In the genomic region with DNA sequence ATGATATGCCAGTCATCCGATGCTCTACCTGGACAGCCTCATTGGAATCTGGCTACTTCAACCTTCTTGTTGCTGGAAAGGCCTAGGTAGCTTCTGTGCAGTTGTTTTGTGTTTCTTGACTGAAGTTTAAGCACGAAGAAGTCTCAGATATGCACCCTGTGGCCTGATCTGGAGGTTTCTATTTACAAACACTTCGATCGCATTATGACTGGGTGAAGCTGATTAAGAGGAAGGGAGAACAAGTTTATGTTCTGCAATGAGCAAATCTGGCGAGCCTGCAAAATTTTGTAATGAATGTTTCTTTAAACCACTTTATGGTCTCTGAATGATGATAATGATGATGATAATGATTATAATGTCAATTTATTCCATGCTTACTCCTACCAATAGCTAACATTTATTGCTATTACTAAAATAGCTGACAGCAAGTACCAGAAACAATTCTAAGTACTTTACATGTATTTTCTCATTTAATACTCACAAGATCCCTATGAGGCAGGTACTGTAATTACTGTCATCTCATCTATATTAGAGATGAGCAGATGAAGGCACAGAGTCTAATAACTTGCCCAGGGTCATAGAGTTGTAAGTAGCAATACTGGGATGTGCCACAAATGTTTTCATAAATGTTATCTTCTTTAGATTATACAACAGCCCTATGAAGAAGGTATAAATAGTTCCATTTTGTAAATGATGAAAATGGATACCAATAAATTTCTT, we compare ENCODE assay signal across 16 cellular contexts.
A peak's percentile ranks its signal among the peaks of the same experiment; 100 is the strongest.
DNase-seq lines count a peak whose midpoint lies in the region; ATAC-seq and TF ChIP-seq lines count a peak whose summit lies in the region.
"Had no signal": no experiment of that assay in that cellular context is flagged by ENCODE, and none has a peak within 500 bp of the region (broad histone marks: within the 10 kb centered on the region; RNA-seq: fewer than 3 reads in every experiment).

No MANE protein-coding gene starts in this region.

- H3K27ac ChIP-seq in OCI-LY3 (ENCODE audit: low read length) = peak overlapping the region; percentile 65
- H3K27ac ChIP-seq: gastrocnemius medialis had no signal

- ATAC-seq in GM18499 (IDR thresholded peaks at IDR 0.05; ENCODE audit: insufficient read depth, unreplicated experiment) (peak; percentile 70), GM19043 (IDR thresholded peaks at IDR 0.05; ENCODE audit: low read depth, unreplicated experiment) (peak; percentile 57), HG02763 (IDR thresholded peaks at IDR 0.05; ENCODE audit: unreplicated experiment) (peak; percentile 60), HG03108 (IDR thresholded peaks at IDR 0.05; ENCODE audit: unreplicated experiment) (no peak)
- ATAC-seq: gastrocnemius medialis, K562 had no signal

- H3K4me3 ChIP-seq in OCI-LY3 (ENCODE audit: low read length) = peak overlapping the region; percentile 32; the same call in 1 of the 2 replicates
- H3K4me3 ChIP-seq: gastrocnemius medialis, K562 had no signal

- H3K4me1 ChIP-seq in OCI-LY3 (ENCODE audit: low read length) = peaks cover 37% of the 10 kb centered on the region

- no peak for TF ChIP-seq CTCF in OCI-LY3 (IDR thresholded peaks at IDR 0.05; ENCODE audit: low read depth, low read length)

- peaks cover 3% of the 10 kb centered on the region; the same call in 1 of the 2 replicates for H3K27me3 ChIP-seq in OCI-LY3 (ENCODE audit: low read depth, low read length)
- H3K27me3 ChIP-seq: gastrocnemius medialis had no signal

- peak overlapping the region; percentile 78 for H3K4me2 ChIP-seq in OCI-LY3 (ENCODE audit: low read length)

- no peaks in the 10 kb centered on the region for H3K9me3 ChIP-seq in OCI-LY3 (ENCODE audit: insufficient read depth, low read length)
- H3K9me3 ChIP-seq: gastrocnemius medialis had no signal

- H2AFZ ChIP-seq in OCI-LY3 (ENCODE audit: low read depth, low read length) = no peak overlapping the region

- no peaks in the 10 kb centered on the region for H3K79me2 ChIP-seq in OCI-LY3 (ENCODE audit: low read length)

- no peak for DNase-seq in stimulated activated naive CD4-positive, alpha-beta T cell (lab: John Stamatoyannopoulos, UW)
- DNase-seq in NCI-H1694 (lab: John Stamatoyannopoulos, UW) (no peak), hippocampal formation (lab: John Stamatoyannopoulos, UW) (no peak)
- DNase-seq: activated CD8-positive, alpha-beta memory T cell treated with anti-CD3 and anti-CD28 coated beads, Interleukin-2, amount 50 U/mL, for 4 hours; C1 segment of cervical spinal cord; central memory CD4-positive, alpha-beta T cell; DMS79 treated with DMSO at 0.1 percent for 48 hours; gastrocnemius medialis; mesenchymal stem cell; NCI-H446 treated with DMSO at 0.1 percent for 48 hours had no signal

- no peaks in the 10 kb centered on the region for H3K36me3 ChIP-seq in OCI-LY3 (replicated peaks; ENCODE audit: low read depth, low read length)
- H3K36me3 ChIP-seq: gastrocnemius medialis had no signal

- no peaks in the 10 kb centered on the region for H4K20me1 ChIP-seq in OCI-LY3 (ENCODE audit: insufficient read depth, low read length)

- H3K9ac ChIP-seq in OCI-LY3 (ENCODE audit: low read length) = peak overlapping the region; percentile 17; the same call in 1 of the 2 replicates
